In genomic region chr5:7592910-7593309, GRCh38 we compare ENCODE assay signal across 8 cellular contexts.
DNase-seq lines count a peak whose midpoint lies in the region; ATAC-seq and TF ChIP-seq lines count a peak whose summit lies in the region.

No MANE protein-coding gene starts in this region.

- intact Hi-C loops in OCI-LY7 (cut with micrococcal nuclease; ENCODE audit: unreplicated experiment), result no loop called here
- intact Hi-C loops in activated CD4-positive, alpha-beta T cell treated with anti-CD3 and anti-CD28 coated beads, Interleukin-2, amount 10 ng/mL, durations not matched to agents 24 days and 14 days (cut with micrococcal nuclease), result no loop called here

- H3K36me3 ChIP-seq in BJ (ENCODE audit: control insufficient read depth, insufficient read depth, low read length), result no peaks in the 10 kb centered on the region
- H3K36me3 ChIP-seq in OCI-LY7 (ENCODE audit: insufficient read depth, low read length), result no peaks in the 10 kb centered on the region

- H3K4me1 ChIP-seq in OCI-LY7 (ENCODE audit: insufficient read depth, low read length, poor library complexity, severe bottlenecking), result no peaks in the 10 kb centered on the region

- H3K4me1 Mint-ChIP-seq in activated CD4-positive, alpha-beta T cell treated with anti-CD3 and anti-CD28 coated beads, Interleukin-2, amount 10 ng/mL, durations not matched to agents 24 days and 14 days, result no peaks in the 10 kb centered on the region

- POLR2A ChIA-PET in BJ (lab: Charles Lee), result no interaction called here
- POLR2A ChIA-PET in OCI-LY7 (lab: Charles Lee), result interaction anchor here (0.6 kb wide), 1 partner anchor 579 kb away, joined by 3 read pairs; no protein-coding TSS in a partner anchor

- CTCF ChIA-PET in BJ (lab: Yijun Ruan, JAX), result interaction anchor here (1.4 to 1.6 kb wide), 2 partner anchors 14 to 332 kb away, joined by 3 to 4 read pairs; no protein-coding TSS in a partner anchor
- CTCF ChIA-PET in OCI-LY7 (lab: Charles Lee; ENCODE audit: unreplicated experiment), result no interaction called here

- no peak overlapping the region for H3K4me2 ChIP-seq in OCI-LY7 (ENCODE audit: low read length)

- H3K27ac ChIP-seq in OCI-LY7 (ENCODE audit: low read depth, low read length, poor library complexity, severe bottlenecking), result no peak overlapping the region

- in situ Hi-C loops in GM13977 (cut with MboI; ENCODE audit: low pct_unique_long_range_greater_than_20kb, low sequenced_read_pairs, unreplicated experiment), result no loop called here

- no peaks in the 10 kb centered on the region for H3K79me2 ChIP-seq in OCI-LY7 (ENCODE audit: insufficient read depth, low read depth, low read length)

- H3K9me3 Mint-ChIP-seq in activated CD4-positive, alpha-beta T cell treated with anti-CD3 and anti-CD28 coated beads, Interleukin-2, amount 10 ng/mL, durations not matched to agents 24 days and 14 days, result no peaks in the 10 kb centered on the region

- no peaks in the 10 kb centered on the region for H4K20me1 ChIP-seq in OCI-LY7 (ENCODE audit: insufficient read depth, low read length)

- H3K27me3 ChIP-seq in BJ (ENCODE audit: control insufficient read depth, insufficient read depth, low read length), result no peaks in the 10 kb centered on the region

- DNase-seq in BJ (ENCODE audit: low read depth) (no peak), GM13977 (ENCODE audit: low spot score) (no peak), OCI-LY7 (ENCODE audit: low spot score) (no peak), iPS-NIHi11 (ENCODE audit: low spot score) (peak; percentile 23), ecto neural progenitor cell (ENCODE audit: low spot score) (no peak)
- DNase-seq in activated CD4-positive, alpha-beta T cell treated with anti-CD3 and anti-CD28 coated beads, Interleukin-2, amount 10 ng/mL, durations not matched to agents 24 days and 14 days, result no peak

- no peaks in the 10 kb centered on the region for H3K9me3 ChIP-seq in OCI-LY7 (ENCODE audit: low read length)

- H3K9me2 ChIP-seq in OCI-LY7 (ENCODE audit: insufficient read depth, low read length), result no peaks in the 10 kb centered on the region

- no peak for ATAC-seq in HG02938 (IDR thresholded peaks at IDR 0.05; ENCODE audit: unreplicated experiment)
- no peak for ATAC-seq in GM19324 (IDR thresholded peaks at IDR 0.05; ENCODE audit: low FRiP score, unreplicated experiment)

- no peak overlapping the region for H3K4me3 ChIP-seq in BJ (ENCODE audit: low read depth, low read length)
- H3K4me3 ChIP-seq in OCI-LY7 (ENCODE audit: low read depth, low read length, poor library complexity, severe bottlenecking), result no peak overlapping the region

- H3K27ac Mint-ChIP-seq in activated CD4-positive, alpha-beta T cell treated with anti-CD3 and anti-CD28 coated beads, Interleukin-2, amount 10 ng/mL, durations not matched to agents 24 days and 14 days, result no peak overlapping the region

- TF ChIP-seq CTCF in BJ (IDR thresholded peaks at IDR 0.05; ENCODE audit: insufficient read depth, low read depth, low read length), result peak; percentile 21; the same call in 1 of the 2 replicates
- TF ChIP-seq CTCF in GM13977 (IDR thresholded peaks at IDR 0.05; ENCODE audit: extremely low read depth, insufficient read depth, missing control alignments), result peak; percentile 27
- peak; percentile 65 for TF ChIP-seq CTCF in OCI-LY7 (conservative IDR thresholded peaks at IDR 0.05; ENCODE audit: low read length)

- H3K4me3 Mint-ChIP-seq in activated CD4-positive, alpha-beta T cell treated with anti-CD3 and anti-CD28 coated beads, Interleukin-2, amount 10 ng/mL, durations not matched to agents 24 days and 14 days, result no peak overlapping the region

- no TSS peak for BruUV-seq in OCI-LY7 (replicated peaks; lab: Mats Ljungman, UMichigan)

- H3K27me3 Mint-ChIP-seq in activated CD4-positive, alpha-beta T cell treated with anti-CD3 and anti-CD28 coated beads, Interleukin-2, amount 10 ng/mL, durations not matched to agents 24 days and 14 days, result no peaks in the 10 kb centered on the region

- no peak overlapping the region for H2AFZ ChIP-seq in OCI-LY7 (ENCODE audit: low read length)

- no peaks in the 10 kb centered on the region for H3K36me3 Mint-ChIP-seq in activated CD4-positive, alpha-beta T cell treated with anti-CD3 and anti-CD28 coated beads, Interleukin-2, amount 10 ng/mL, durations not matched to agents 24 days and 14 days (ENCODE audit: low read depth)
